In genomic region chr7:101595766-101596537, GRCh38 we compare ENCODE assay signal across 38 cellular contexts. TPM values are rescaled to one million over a fixed set of nuclear protein-coding genes. Genes with fewer than 3 reads are reported as not detected.
"Had no signal": no experiment of that assay in that cellular context is flagged by ENCODE, and none has a peak within 500 bp of the region (broad histone marks: within the 10 kb centered on the region; RNA-seq: fewer than 3 reads in every experiment).

No MANE protein-coding gene starts in this region.

- H3K27ac Mint-ChIP-seq: activated CD8-positive, alpha-beta T cell treated with anti-CD3 and anti-CD28 coated beads for 36 hours; activated naive CD8-positive, alpha-beta T cell treated with anti-CD3 and anti-CD28 coated beads for 36 hours; activated T-cell treated with anti-CD3 and anti-CD28 coated beads, Interleukin-2, amount 50 U/mL, for 72 hours; activated T-helper 17 cell treated with anti-CD3 and anti-CD28 coated beads, Interleukin-2, amount 50 U/mL, for 72 hours had no signal

- H3K4me1 Mint-ChIP-seq: activated naive CD8-positive, alpha-beta T cell treated with anti-CD3 and anti-CD28 coated beads for 36 hours; activated T-helper 17 cell treated with anti-CD3 and anti-CD28 coated beads, Interleukin-2, amount 50 U/mL, for 72 hours; central memory CD8-positive, alpha-beta T cell had no signal

- H3K9me3 ChIP-seq: MG63, Peyer's patch had no signal

- H3K4me3 ChIP-seq: MG63, Peyer's patch had no signal

- H3K4me1 ChIP-seq: Peyer's patch had no signal

- H3K27me3 Mint-ChIP-seq: activated naive CD8-positive, alpha-beta T cell treated with anti-CD3 and anti-CD28 coated beads for 36 hours; activated T-helper 17 cell treated with anti-CD3 and anti-CD28 coated beads, Interleukin-2, amount 50 U/mL, for 72 hours; central memory CD8-positive, alpha-beta T cell had no signal

- H3K27ac ChIP-seq: brain microvascular endothelial cell, Peyer's patch, WERI-Rb-1 had no signal

- H3K4me3 Mint-ChIP-seq: activated CD8-positive, alpha-beta T cell treated with anti-CD3 and anti-CD28 coated beads for 36 hours; activated naive CD8-positive, alpha-beta T cell treated with anti-CD3 and anti-CD28 coated beads for 36 hours; activated T-cell treated with anti-CD3 and anti-CD28 coated beads, Interleukin-2, amount 50 U/mL, for 72 hours; activated T-helper 17 cell treated with anti-CD3 and anti-CD28 coated beads, Interleukin-2, amount 50 U/mL, for 72 hours; central memory CD8-positive, alpha-beta T cell had no signal

- H3K36me3 Mint-ChIP-seq: activated naive CD8-positive, alpha-beta T cell treated with anti-CD3 and anti-CD28 coated beads for 36 hours had no signal

- H3K27me3 ChIP-seq: brain microvascular endothelial cell, MG63, Peyer's patch had no signal

- ATAC-seq: activated CD8-positive, alpha-beta T cell treated with anti-CD3 and anti-CD28 coated beads for 36 hours; activated T-cell treated with anti-CD3 and anti-CD28 coated beads, Interleukin-2, amount 50 U/mL, for 72 hours; activated T-helper 17 cell treated with anti-CD3 and anti-CD28 coated beads, Interleukin-2, amount 50 U/mL, for 72 hours; Right ventricle myocardium inferior had no signal

- H3K36me3 ChIP-seq: brain microvascular endothelial cell, MG63, Peyer's patch, WERI-Rb-1 had no signal

- DNase-seq: activated CD4-positive, alpha-beta T cell treated with anti-CD3 and anti-CD28 coated beads for 1 hour; activated CD4-positive, alpha-beta T cell treated with anti-CD3 and anti-CD28 coated beads for 48 hours; activated CD4-positive, alpha-beta T cell treated with anti-CD3 and anti-CD28 coated beads, Interleukin-2, amount 50 U/mL, for 4 hours; activated CD4-positive, CD25-positive, alpha-beta regulatory T cell; activated CD8-positive, alpha-beta T cell treated with anti-CD3 and anti-CD28 coated beads for 36 hours; activated effector memory CD4-positive, alpha-beta T cell treated with anti-CD3 and anti-CD28 coated beads, Interleukin-2, amount 50 U/mL, for 16 hours; activated naive CD4-positive, alpha-beta T cell; activated naive CD4-positive, alpha-beta T cell treated with anti-CD3 and anti-CD28 coated beads, Interleukin-2, amount 50 U/mL, for 16 hours; activated naive CD8-positive, alpha-beta T cell treated with anti-CD3 and anti-CD28 coated beads for 36 hours; activated T-cell treated with anti-CD3 and anti-CD28 coated beads, Interleukin-2, amount 50 U/mL, for 1 hour; activated T-cell treated with anti-CD3 and anti-CD28 coated beads, Interleukin-2, amount 50 U/mL, for 72 hours; amniotic stem cell; aorta; brain microvascular endothelial cell; Kasumi-1; KG1; MG63; MV-4-11; NCI-H1092; NCI-H1417; NCI-H146; NCI-H187; NCI-H2029 treated with DMSO at 0.1 percent for 48 hours; NCI-H2107; NCI-H226; NCI-H446 treated with DMSO at 0.1 percent for 48 hours; Peyer's patch; RPMI8226; SIG-M5; SW 1271; T-helper 1 cell; T-helper 2 cell; T-helper 9 cell; WERI-Rb-1 had no signal

- H3K9me3 Mint-ChIP-seq: activated CD8-positive, alpha-beta T cell treated with anti-CD3 and anti-CD28 coated beads for 36 hours; activated naive CD8-positive, alpha-beta T cell treated with anti-CD3 and anti-CD28 coated beads for 36 hours; activated T-cell treated with anti-CD3 and anti-CD28 coated beads, Interleukin-2, amount 50 U/mL, for 72 hours; activated T-helper 17 cell treated with anti-CD3 and anti-CD28 coated beads, Interleukin-2, amount 50 U/mL, for 72 hours; central memory CD8-positive, alpha-beta T cell had no signal

RNA-seq across cellular contexts. Expression of gene MYL10, which starts 33.1 kb away (rescaled TPM):
- total RNA-seq: activated CD8-positive, alpha-beta memory T cell treated with anti-CD3 and anti-CD28 coated beads for 36 hours; activated CD8-positive, alpha-beta T cell treated with anti-CD3 and anti-CD28 coated beads for 36 hours; activated naive CD8-positive, alpha-beta T cell treated with anti-CD3 and anti-CD28 coated beads for 36 hours; activated T-cell treated with anti-CD3 and anti-CD28 coated beads, Interleukin-2, amount 50 U/mL, for 72 hours; activated T-helper 17 cell treated with anti-CD3 and anti-CD28 coated beads, Interleukin-2, amount 50 U/mL, for 72 hours; aorta; Peyer's patch; Right ventricle myocardium inferior had no signal
- polyA plus RNA-seq: aorta had no signal
